16 cellular contexts compared by ENCODE assay signal in the genomic region with DNA sequence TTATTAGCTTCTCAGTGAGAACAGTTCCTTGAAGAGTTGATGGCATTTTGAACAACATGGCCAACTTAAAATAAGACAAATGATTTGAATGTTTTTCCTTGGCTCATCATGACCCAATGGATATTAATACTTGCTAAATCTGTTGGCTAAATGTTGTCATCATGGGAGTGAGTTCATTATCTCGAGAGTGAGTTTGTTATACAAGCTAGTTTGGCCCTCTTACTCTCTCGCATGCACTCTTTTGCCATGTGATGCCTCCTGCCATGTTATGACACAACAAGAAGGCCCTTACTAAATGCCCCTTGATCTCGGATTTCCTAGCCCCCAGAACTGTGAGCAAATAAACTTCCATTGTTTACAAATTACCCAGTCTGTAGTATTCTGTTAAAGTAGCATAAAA.
"Had no signal": no experiment of that assay in that cellular context is flagged by ENCODE, and none has a peak within 500 bp of the region (broad histone marks: within the 10 kb centered on the region; RNA-seq: fewer than 3 reads in every experiment).

No MANE protein-coding gene starts in this region.

- H3K36me3 ChIP-seq: ovary had no signal

- H3K9me3 ChIP-seq: ovary, stomach had no signal

- DNase-seq: cortex of kidney; dorsolateral prefrontal cortex; effector CD8-positive, alpha-beta T cell; hippocampal formation; left colon; mammary epithelial cell; nucleus accumbens; ovary; retina; small intestine; stimulated activated CD4-positive, alpha-beta T cell treated with anti-CD3 and anti-CD28 coated beads, Interleukin-12 subunit alpha, Interleukin-12 subunit beta, amount 100 ng/mL, for 4 hours; stimulated activated naive CD4-positive, alpha-beta T cell; stomach had no signal

- H3K27ac ChIP-seq: neural progenitor cell, ovary, stomach had no signal

- H3K4me1 ChIP-seq: neural progenitor cell had no signal

- H3K27me3 ChIP-seq: dorsolateral prefrontal cortex, neural progenitor cell, ovary, stomach had no signal

- H3K4me3 ChIP-seq: dorsolateral prefrontal cortex, neural progenitor cell, ovary, stomach had no signal

- ATAC-seq: left colon; natural killer cell treated with Interleukin-12 subunit alpha and Interleukin-12 subunit beta and Interleukin-15 and Interleukin-18, amount 100 ng/mL, for 72 hours; sciatic nerve had no signal
